8 cellular contexts compared by ENCODE assay signal in the genomic region with DNA sequence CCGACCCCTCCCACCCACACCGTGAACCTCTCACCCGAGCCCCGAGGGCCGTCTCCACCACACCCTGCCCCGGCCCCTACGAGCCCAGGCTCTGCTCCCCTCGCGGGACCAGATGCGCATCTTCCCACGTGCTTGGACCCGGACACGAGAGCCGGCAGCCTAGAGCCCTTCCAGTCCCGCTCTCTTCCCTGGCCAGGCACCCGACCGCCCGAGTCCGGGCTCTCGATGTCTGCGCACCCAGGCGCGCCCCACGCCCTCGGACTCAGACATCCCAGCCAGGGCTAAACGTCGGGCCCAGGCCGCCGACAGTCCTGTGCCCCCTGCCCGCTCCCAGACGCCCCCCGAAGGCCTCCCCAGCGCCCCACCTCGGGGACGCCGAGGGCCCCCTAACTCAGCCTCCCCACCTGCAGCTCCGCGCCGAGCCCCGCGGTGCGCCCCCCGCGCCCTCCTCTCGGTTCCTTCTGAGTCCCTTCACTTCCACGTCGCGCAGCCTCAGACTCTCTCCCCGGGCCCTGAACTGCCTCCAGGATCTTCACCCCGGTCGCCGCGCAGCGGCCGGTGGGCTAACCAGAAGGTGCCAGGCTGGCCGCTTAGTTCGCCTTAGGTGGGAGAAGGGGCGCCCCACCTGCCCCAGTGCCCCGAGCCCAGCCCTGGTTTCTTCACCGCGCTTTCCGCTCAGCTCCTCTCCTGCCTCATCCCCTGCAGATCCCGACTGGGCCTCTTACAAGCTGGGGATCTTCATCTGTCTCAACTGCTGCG. TPM values are rescaled to one million over a fixed set of nuclear protein-coding genes. Genes with fewer than 3 reads are reported as not detected.
DNase-seq lines count a peak whose midpoint lies in the region; ATAC-seq, FAIRE-seq and TF ChIP-seq lines count a peak whose summit lies in the region.

No MANE protein-coding gene starts in this region.

- CTCF ChIA-PET in activated CD4-positive, alpha-beta T cell treated with anti-CD3 and anti-CD28 coated beads, Interleukin-2, amount 10 ng/mL, durations not matched to agents 7 days and 5 days (lab: Charles Lee), result interaction anchor here (0.6 to 1.2 kb wide), 3 partner anchors 11 to 979 kb away, joined by 3 to 5 read pairs (median 4); a partner anchor contains a TSS

- H3K27me3 ChIP-seq in astrocyte (ENCODE audit: insufficient read depth, low read length) (peaks cover 27% of the 10 kb centered on the region), keratinocyte (ENCODE audit: control insufficient read depth, extremely low read depth, insufficient read depth, low read length) (peaks cover 38% of the 10 kb centered on the region)

- dilution Hi-C loops in keratinocyte (cut with MboI; ENCODE audit: extremely low pct_ligation_motif_present, low sequenced_read_pairs), result no loop called here

- H3K9me3 Mint-ChIP-seq in activated CD4-positive, alpha-beta T cell treated with anti-CD3 and anti-CD28 coated beads, Interleukin-2, amount 10 ng/mL, durations not matched to agents 7 days and 5 days, result no peaks in the 10 kb centered on the region
- no peaks in the 10 kb centered on the region for H3K9me3 Mint-ChIP-seq in astrocyte (ENCODE audit: unreplicated experiment)
- H3K9me3 Mint-ChIP-seq in stimulated activated effector memory CD8-positive, alpha-beta T cell treated with anti-CD3 and anti-CD28 coated beads, Interleukin-12 subunit alpha, Interleukin-12 subunit beta, amount 100 ng/mL, for 72 hours, result no peaks in the 10 kb centered on the region

- H3K4me3 Mint-ChIP-seq in activated CD4-positive, alpha-beta T cell treated with anti-CD3 and anti-CD28 coated beads, Interleukin-2, amount 10 ng/mL, durations not matched to agents 7 days and 5 days, result peak overlapping the region; percentile 58
- peak overlapping the region; percentile 77 for H3K4me3 Mint-ChIP-seq in astrocyte (ENCODE audit: unreplicated experiment)
- H3K4me3 Mint-ChIP-seq in stimulated activated effector memory CD8-positive, alpha-beta T cell treated with anti-CD3 and anti-CD28 coated beads, Interleukin-12 subunit alpha, Interleukin-12 subunit beta, amount 100 ng/mL, for 72 hours, result peak overlapping the region; percentile 68

- no peaks in the 10 kb centered on the region for H3K9me1 ChIP-seq in keratinocyte (ENCODE audit: control insufficient read depth, extremely low read depth, insufficient read depth, low read length)

- H3K27ac ChIP-seq in astrocyte (ENCODE audit: low read depth, low read length) (no peak overlapping the region), keratinocyte (ENCODE audit: control insufficient read depth, insufficient read depth, low read length) (no peak overlapping the region)

- H2AFZ ChIP-seq in astrocyte (ENCODE audit: low read depth, low read length) (peak overlapping the region; percentile 62), keratinocyte (ENCODE audit: control insufficient read depth, low read length) (no peak overlapping the region)

- H3K79me2 ChIP-seq in astrocyte (ENCODE audit: insufficient read depth, low read length) (no peaks in the 10 kb centered on the region), keratinocyte (ENCODE audit: control insufficient read depth, insufficient read depth, low read length) (no peaks in the 10 kb centered on the region)

- no peak overlapping the region for H3K9ac ChIP-seq in astrocyte (ENCODE audit: low read length)
- H3K9ac ChIP-seq in keratinocyte (ENCODE audit: control insufficient read depth, extremely low read depth, insufficient read depth, low read length), result no peak overlapping the region

- TF ChIP-seq CTCF in astrocyte (IDR thresholded peaks at IDR 0.05; ENCODE audit: insufficient read depth, low read depth, low read length) (no peak), keratinocyte (optimal IDR thresholded peaks at IDR 0.05 in 1 of 3, IDR thresholded peaks at IDR 0.05 in 1 of 3, conservative IDR thresholded peaks at IDR 0.05 in 1 of 3; ENCODE audit: extremely low read depth in 1 of 3, insufficient read depth in 2 of 3, low read length in 3 of 3) (no peak)

- H3K4me1 ChIP-seq in astrocyte (ENCODE audit: insufficient read depth, low read length), result peaks cover 14% of the 10 kb centered on the region
- peaks cover 4% of the 10 kb centered on the region for H3K4me1 ChIP-seq in keratinocyte (ENCODE audit: control insufficient read depth, extremely low read depth, insufficient read depth, low read length)

- ATAC-seq in stimulated activated effector memory CD8-positive, alpha-beta T cell treated with anti-CD3 and anti-CD28 coated beads, Interleukin-12 subunit alpha, Interleukin-12 subunit beta, amount 100 ng/mL, for 72 hours, result peak; percentile 27

- H3K36me3 Mint-ChIP-seq in activated CD4-positive, alpha-beta T cell treated with anti-CD3 and anti-CD28 coated beads, Interleukin-2, amount 10 ng/mL, durations not matched to agents 7 days and 5 days (ENCODE audit: low read depth), result no peaks in the 10 kb centered on the region
- H3K36me3 Mint-ChIP-seq in astrocyte (ENCODE audit: low read depth, unreplicated experiment), result peaks cover 3% of the 10 kb centered on the region
- no peaks in the 10 kb centered on the region for H3K36me3 Mint-ChIP-seq in stimulated activated effector memory CD8-positive, alpha-beta T cell treated with anti-CD3 and anti-CD28 coated beads, Interleukin-12 subunit alpha, Interleukin-12 subunit beta, amount 100 ng/mL, for 72 hours

- H4K20me1 ChIP-seq in astrocyte (ENCODE audit: insufficient read depth, low read length), result no peaks in the 10 kb centered on the region
- H4K20me1 ChIP-seq in keratinocyte (ENCODE audit: control insufficient read depth, extremely low read depth, insufficient read depth, low read length), result no peaks in the 10 kb centered on the region

- FAIRE-seq in astrocyte (lab: Jason Lieb, UNC) (no peak), keratinocyte (lab: Jason Lieb, UNC) (no peak)

- H3K4me2 ChIP-seq in astrocyte (ENCODE audit: low read length) (peak overlapping the region; percentile 75), keratinocyte (ENCODE audit: control insufficient read depth, extremely low read depth, insufficient read depth, low read depth, low read length) (peak overlapping the region; percentile 78)

- DNase-seq in activated CD4-positive, alpha-beta T cell treated with anti-CD3 and anti-CD28 coated beads, Interleukin-2, amount 10 ng/mL, durations not matched to agents 7 days and 5 days, result peak; percentile 6
- DNase-seq in activated CD4-positive, alpha-beta T cell treated with anti-CD3 and anti-CD28 coated beads for 1 hour, result no peak
- no peak for DNase-seq in astrocyte (ENCODE audit: low read depth)
- DNase-seq in keratinocyte (ENCODE audit: low read depth, low spot score), result no peak
- DNase-seq in stimulated activated effector memory CD8-positive, alpha-beta T cell treated with anti-CD3 and anti-CD28 coated beads, Interleukin-12 subunit alpha, Interleukin-12 subunit beta, amount 100 ng/mL, for 72 hours (ENCODE audit: low spot score in 2 of 2), result peak in 1 of 2 donors; percentile 52
- no peak for DNase-seq in NCI-H187 (lab: John Stamatoyannopoulos, UW)
- no peak for DNase-seq in AML-193 (lab: John Stamatoyannopoulos, UW)
- no peak for DNase-seq in activated effector memory CD4-positive, alpha-beta T cell treated with Interleukin-2 at 50 U/mL for 16 hours

- H3K4me3 ChIP-seq in astrocyte (ENCODE audit: insufficient read depth, low read depth, low read length), result no peak overlapping the region
- H3K4me3 ChIP-seq in keratinocyte (ENCODE audit: control insufficient read depth in 2 of 3, extremely low read depth in 1 of 3, insufficient read depth in 2 of 3, low read depth in 1 of 3, low read length in 3 of 3), result peak overlapping the region in 2 of 3 experiments; percentile 19 to 32

- H3K27me3 Mint-ChIP-seq in activated CD4-positive, alpha-beta T cell treated with anti-CD3 and anti-CD28 coated beads, Interleukin-2, amount 10 ng/mL, durations not matched to agents 7 days and 5 days, result peaks cover 49% of the 10 kb centered on the region
- peaks cover 50% of the 10 kb centered on the region for H3K27me3 Mint-ChIP-seq in astrocyte (ENCODE audit: low read depth, unreplicated experiment)

- no peaks in the 10 kb centered on the region for H3K9me3 ChIP-seq in astrocyte (ENCODE audit: insufficient read depth, low read depth, low read length)
- H3K9me3 ChIP-seq in keratinocyte (ENCODE audit: control insufficient read depth, low read depth, low read length), result no peaks in the 10 kb centered on the region

- no peaks in the 10 kb centered on the region for H3K36me3 ChIP-seq in astrocyte (ENCODE audit: insufficient read depth, low read length)
- H3K36me3 ChIP-seq in keratinocyte (ENCODE audit: control insufficient read depth in 2 of 2, extremely low read depth in 1 of 2, insufficient read depth in 2 of 2, low read length in 2 of 2), result no peaks in the 10 kb centered on the region

- H3K4me1 Mint-ChIP-seq in activated CD4-positive, alpha-beta T cell treated with anti-CD3 and anti-CD28 coated beads, Interleukin-2, amount 10 ng/mL, durations not matched to agents 7 days and 5 days, result peaks cover 8% of the 10 kb centered on the region
- peaks cover 2% of the 10 kb centered on the region for H3K4me1 Mint-ChIP-seq in astrocyte (ENCODE audit: low read depth, unreplicated experiment)
- H3K4me1 Mint-ChIP-seq in stimulated activated effector memory CD8-positive, alpha-beta T cell treated with anti-CD3 and anti-CD28 coated beads, Interleukin-12 subunit alpha, Interleukin-12 subunit beta, amount 100 ng/mL, for 72 hours, result peaks cover 9% of the 10 kb centered on the region

- H3K27ac Mint-ChIP-seq in activated CD4-positive, alpha-beta T cell treated with anti-CD3 and anti-CD28 coated beads, Interleukin-2, amount 10 ng/mL, durations not matched to agents 7 days and 5 days, result no peak overlapping the region
- H3K27ac Mint-ChIP-seq in astrocyte (ENCODE audit: unreplicated experiment), result no peak overlapping the region
- H3K27ac Mint-ChIP-seq in stimulated activated effector memory CD8-positive, alpha-beta T cell treated with anti-CD3 and anti-CD28 coated beads, Interleukin-12 subunit alpha, Interleukin-12 subunit beta, amount 100 ng/mL, for 72 hours, result no peak overlapping the region

- POLR2A ChIA-PET in activated CD4-positive, alpha-beta T cell treated with anti-CD3 and anti-CD28 coated beads, Interleukin-2, amount 10 ng/mL, durations not matched to agents 7 days and 5 days (lab: Charles Lee), result no interaction called here

RNA-seq across cellular contexts. Expression of a gene that starts 0.7 kb away (rescaled TPM):
- total RNA-seq in activated CD4-positive, alpha-beta T cell treated with anti-CD3 and anti-CD28 coated beads, Interleukin-2, amount 10 ng/mL, durations not matched to agents 7 days and 5 days, result 1 to 10 TPM in 1 of 2 experiments, under 1 TPM in 1; 0.65 to 1.1 TPM
- total RNA-seq in astrocyte, result 0.89 and 1.1 TPM in 2 replicates
- 1.3 to 4.2 TPM (median 1.4 TPM) in 3 replicates for polyA plus RNA-seq in keratinocyte
- polyA plus RNA-seq in keratinocyte (2011; ENCODE audit: low read depth), result 16.6 TPM
- 1.4 and 1.6 TPM in 2 replicates for polyA plus RNA-seq in keratinocyte (2011; cell fraction: cytosol; rRNA removed)
- polyA plus RNA-seq in keratinocyte (2011; cell fraction: nucleus; rRNA removed), result 2.5 and 2.8 TPM in 2 replicates
- polyA plus RNA-seq in keratinocyte (2012; ENCODE audit: low replicate concordance), result 0.37 and 12.0 TPM in 2 replicates
- 2.8 to 4.7 TPM in 2 of 3 replicates, not detected in the other for polyA minus RNA-seq in keratinocyte
- 3.8 TPM for polyA minus RNA-seq in keratinocyte (2011; cell fraction: cytosol; rRNA and poly(A)+ RNA removed)
- 4.2 and 8.3 TPM in 2 replicates for polyA minus RNA-seq in keratinocyte (2011; cell fraction: nucleus; rRNA and poly(A)+ RNA removed)

RNA-seq across cellular contexts. Expression of a gene that starts 16.4 kb away (rescaled TPM):
- 10 to 100 TPM; 14.4 to 17.4 TPM for total RNA-seq in activated CD4-positive, alpha-beta T cell treated with anti-CD3 and anti-CD28 coated beads, Interleukin-2, amount 10 ng/mL, durations not matched to agents 7 days and 5 days
- total RNA-seq in astrocyte, result 11.5 and 13.0 TPM in 2 replicates
- polyA plus RNA-seq in keratinocyte, result 9.1 to 16.9 TPM (median 11.5 TPM) in 3 replicates
- 3.5 TPM for polyA plus RNA-seq in keratinocyte (2011; ENCODE audit: low read depth)
- 6.0 and 12.3 TPM in 2 replicates for polyA plus RNA-seq in keratinocyte (2011; cell fraction: cytosol; rRNA removed)
- 10.5 and 13.9 TPM in 2 replicates for polyA plus RNA-seq in keratinocyte (2011; cell fraction: nucleus; rRNA removed)
- 8.2 and 11.8 TPM in 2 replicates for polyA plus RNA-seq in keratinocyte (2012; ENCODE audit: low replicate concordance)
- polyA minus RNA-seq in keratinocyte, result 0.16 to 7.0 TPM (median 3.5 TPM) in 3 replicates
- 4.0 TPM for polyA minus RNA-seq in keratinocyte (2011; cell fraction: cytosol; rRNA and poly(A)+ RNA removed)
- 3.8 and 8.2 TPM in 2 replicates for polyA minus RNA-seq in keratinocyte (2011; cell fraction: nucleus; rRNA and poly(A)+ RNA removed)

RNA-seq across cellular contexts. Expression of a gene that starts 48.4 kb away (rescaled TPM):
- total RNA-seq in activated CD4-positive, alpha-beta T cell treated with anti-CD3 and anti-CD28 coated beads, Interleukin-2, amount 10 ng/mL, durations not matched to agents 7 days and 5 days, result 1 to 10 TPM; 6.1 to 6.9 TPM
- total RNA-seq in astrocyte, result 5.6 and 7.5 TPM in 2 replicates
- polyA plus RNA-seq in keratinocyte, result 13.5 to 15.7 TPM (median 13.6 TPM) in 3 replicates
- polyA plus RNA-seq in keratinocyte (2011; ENCODE audit: low read depth), result 8.2 TPM
- polyA plus RNA-seq in keratinocyte (2011; cell fraction: cytosol; rRNA removed), result 14.0 and 16.9 TPM in 2 replicates
- polyA plus RNA-seq in keratinocyte (2011; cell fraction: nucleus; rRNA removed), result 11.8 and 13.5 TPM in 2 replicates
- polyA plus RNA-seq in keratinocyte (2012; ENCODE audit: low replicate concordance), result 10.0 and 20.0 TPM in 2 replicates
- 5.9 to 8.6 TPM (median 7.4 TPM) in 3 replicates for polyA minus RNA-seq in keratinocyte
- 10.7 TPM for polyA minus RNA-seq in keratinocyte (2011; cell fraction: cytosol; rRNA and poly(A)+ RNA removed)
- polyA minus RNA-seq in keratinocyte (2011; cell fraction: nucleus; rRNA and poly(A)+ RNA removed), result 3.2 and 6.4 TPM in 2 replicates
